Comparison of ENCODE assay signal across 10 cellular contexts in the genomic region with DNA sequence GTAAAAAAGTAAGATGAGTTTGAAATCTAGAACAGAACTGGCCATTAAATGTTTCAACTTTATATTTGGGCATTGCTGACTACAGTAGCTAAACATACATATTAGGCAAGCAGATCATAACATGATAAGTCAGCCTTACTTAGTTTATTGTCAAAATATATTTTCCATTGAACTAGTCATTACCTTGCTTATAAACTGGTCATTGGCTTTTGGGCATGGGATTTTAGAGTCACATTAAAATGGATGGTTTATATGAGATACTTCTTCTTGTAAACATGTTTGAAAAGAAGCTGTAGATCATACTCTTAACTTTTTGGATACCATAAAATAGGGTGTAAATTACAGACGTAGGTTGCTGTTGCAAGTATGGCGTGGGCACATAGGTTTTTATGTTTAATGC. TPM values are rescaled to one million over a fixed set of nuclear protein-coding genes. Genes with fewer than 3 reads are reported as not detected.
DNase-seq lines count a peak whose midpoint lies in the region; ATAC-seq and TF ChIP-seq lines count a peak whose summit lies in the region.
"Had no signal": no experiment of that assay in that cellular context is flagged by ENCODE, and none has a peak within 500 bp of the region (broad histone marks: within the 10 kb centered on the region; RNA-seq: fewer than 3 reads in every experiment).

No MANE protein-coding gene starts in this region.

- H3K4me3 Mint-ChIP-seq in activated T-cell treated with anti-CD3 and anti-CD28 coated beads, Interleukin-2, amount 50 U/mL, for 72 hours, result peak overlapping the region; percentile 81 to 99
- H3K4me3 Mint-ChIP-seq in activated naive CD8-positive, alpha-beta T cell treated with anti-CD3 and anti-CD28 coated beads for 36 hours, result peak overlapping the region; percentile 96

- H3K36me3 ChIP-seq in left lung (no peaks in the 10 kb centered on the region), tibial nerve (no peaks in the 10 kb centered on the region)

- H3K4me1 ChIP-seq in left lung (peaks cover 30 to 58% of the 10 kb centered on the region in 2 donors), tibial nerve (peaks cover 3 to 65% (median 29%) of the 10 kb centered on the region in 4 donors)

- no peaks in the 10 kb centered on the region for H3K27me3 ChIP-seq in left lung
- no peaks in the 10 kb centered on the region for H3K27me3 ChIP-seq in tibial nerve

- no peak for TF ChIP-seq POLR2A in tibial nerve (IDR thresholded peaks at IDR 0.05)

- TF ChIP-seq CTCF in left lung (IDR thresholded peaks at IDR 0.05), result no peak
- no peak for TF ChIP-seq CTCF in tibial nerve (IDR thresholded peaks at IDR 0.05)

- H3K4me3 ChIP-seq in left lung (peak overlapping the region in 1 of 2 donors; percentile 63), tibial nerve (peak overlapping the region; percentile 66 to 96 (median 81))

- H3K27me3 Mint-ChIP-seq in activated T-cell treated with anti-CD3 and anti-CD28 coated beads, Interleukin-2, amount 50 U/mL, for 72 hours (ENCODE audit: low read depth), result no peaks in the 10 kb centered on the region
- no peaks in the 10 kb centered on the region for H3K27me3 Mint-ChIP-seq in activated naive CD8-positive, alpha-beta T cell treated with anti-CD3 and anti-CD28 coated beads for 36 hours

- peak overlapping the region; percentile 75 for H3K27ac Mint-ChIP-seq in activated T-cell treated with anti-CD3 and anti-CD28 coated beads, Interleukin-2, amount 50 U/mL, for 72 hours
- no peak overlapping the region for H3K27ac Mint-ChIP-seq in activated naive CD8-positive, alpha-beta T cell treated with anti-CD3 and anti-CD28 coated beads for 36 hours

- H3K9me3 Mint-ChIP-seq in activated T-cell treated with anti-CD3 and anti-CD28 coated beads, Interleukin-2, amount 50 U/mL, for 72 hours, result no peaks in the 10 kb centered on the region
- no peaks in the 10 kb centered on the region for H3K9me3 Mint-ChIP-seq in activated naive CD8-positive, alpha-beta T cell treated with anti-CD3 and anti-CD28 coated beads for 36 hours

- peaks cover 4 to 7% of the 10 kb centered on the region in 2 donors for H3K36me3 Mint-ChIP-seq in activated T-cell treated with anti-CD3 and anti-CD28 coated beads, Interleukin-2, amount 50 U/mL, for 72 hours (ENCODE audit: insufficient read depth in 2 of 2)
- H3K36me3 Mint-ChIP-seq in activated naive CD8-positive, alpha-beta T cell treated with anti-CD3 and anti-CD28 coated beads for 36 hours, result peaks cover 4% of the 10 kb centered on the region

- no peak for ATAC-seq in activated T-cell treated with anti-CD3 and anti-CD28 coated beads, Interleukin-2, amount 50 U/mL, for 72 hours (replicated peaks in 1 of 2)
- no peak for ATAC-seq in left lung

- H3K27ac ChIP-seq in left lung (peak overlapping the region; percentile 100), tibial nerve (peak overlapping the region; percentile 97 to 100 (median 100))

- H3K9me3 ChIP-seq in left lung (no peaks in the 10 kb centered on the region), tibial nerve (no peaks in the 10 kb centered on the region)

- peaks cover 61% of the 10 kb centered on the region for H3K4me1 Mint-ChIP-seq in activated T-cell treated with anti-CD3 and anti-CD28 coated beads, Interleukin-2, amount 50 U/mL, for 72 hours (ENCODE audit: low read depth)
- H3K4me1 Mint-ChIP-seq in activated naive CD8-positive, alpha-beta T cell treated with anti-CD3 and anti-CD28 coated beads for 36 hours, result peaks cover 40% of the 10 kb centered on the region

- WGBS in tibial nerve, 2 donors, result 29 to 40% methylated on average over 2 of the region's 2 CpGs

- no peak for DNase-seq in activated T-cell treated with anti-CD3 and anti-CD28 coated beads, Interleukin-2, amount 50 U/mL, for 72 hours
- DNase-seq in activated T-cell treated with anti-CD3 and anti-CD28 coated beads, Interleukin-2, amount 50 U/mL, for 48 hours, result no peak
- DNase-seq in activated naive CD8-positive, alpha-beta T cell treated with anti-CD3 and anti-CD28 coated beads for 36 hours, result no peak
- no peak for DNase-seq in left lung
- DNase-seq in tibial nerve (ENCODE audit: low spot score in 2 of 2), result no peak
- no peak for DNase-seq in SW 1271 (lab: John Stamatoyannopoulos, UW)
- DNase-seq in stimulated activated naive CD4-positive, alpha-beta T cell (lab: John Stamatoyannopoulos, UW), result no peak
- no peak for DNase-seq in medulla oblongata (ENCODE audit: extremely low spot score)
- DNase-seq: dermis blood vessel endothelial cell, DMS79 had no signal

- intact Hi-C loops in left lung (cut with DNase I), result loop anchor here in 1 of 2 donors (10.0 kb wide), 2 partner anchors 65 to 95 kb away; a partner anchor contains a TSS

- TF ChIP-seq EP300 in tibial nerve (IDR thresholded peaks at IDR 0.05), result no peak

RNA-seq across cellular contexts. Expression of a gene that starts 2.7 kb away (rescaled TPM):
- 10 to 100 TPM; 34.0 to 40.8 TPM for total RNA-seq in activated T-cell treated with anti-CD3 and anti-CD28 coated beads, Interleukin-2, amount 50 U/mL, for 72 hours
- total RNA-seq in activated naive CD8-positive, alpha-beta T cell treated with anti-CD3 and anti-CD28 coated beads for 36 hours, result 10 to 100 TPM; 31.3 TPM
- 100 to 1,000 TPM; 104 to 126 TPM for total RNA-seq in left lung
- 100 to 1,000 TPM; 212 to 302 (median 246) TPM for total RNA-seq in tibial nerve
